In the genomic region with DNA sequence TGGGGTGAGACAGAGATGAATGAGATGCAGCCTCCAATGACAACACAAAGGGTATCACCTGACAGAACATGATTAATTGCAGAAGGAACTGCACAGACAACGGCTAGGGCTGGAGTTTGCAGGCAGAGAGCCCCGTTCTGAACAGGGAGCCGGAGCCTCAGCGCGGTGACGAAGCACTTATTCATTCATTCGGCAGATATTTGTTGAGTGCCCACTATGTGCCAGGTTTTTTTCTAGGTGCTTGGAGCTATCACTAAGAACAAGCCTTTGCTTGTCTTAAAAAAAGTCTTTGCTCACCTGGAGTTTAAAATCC, we compare ENCODE assay signal across 1 cellular context.
TF ChIP-seq lines count a peak whose summit lies in the region.

No MANE protein-coding gene starts in this region.

TF ChIP-seq in K562, 482 proteins besides CTCF, POLR2A, EP300 and RAD21 (continued from another document):
- TF ChIP-seq, protein P1, sequence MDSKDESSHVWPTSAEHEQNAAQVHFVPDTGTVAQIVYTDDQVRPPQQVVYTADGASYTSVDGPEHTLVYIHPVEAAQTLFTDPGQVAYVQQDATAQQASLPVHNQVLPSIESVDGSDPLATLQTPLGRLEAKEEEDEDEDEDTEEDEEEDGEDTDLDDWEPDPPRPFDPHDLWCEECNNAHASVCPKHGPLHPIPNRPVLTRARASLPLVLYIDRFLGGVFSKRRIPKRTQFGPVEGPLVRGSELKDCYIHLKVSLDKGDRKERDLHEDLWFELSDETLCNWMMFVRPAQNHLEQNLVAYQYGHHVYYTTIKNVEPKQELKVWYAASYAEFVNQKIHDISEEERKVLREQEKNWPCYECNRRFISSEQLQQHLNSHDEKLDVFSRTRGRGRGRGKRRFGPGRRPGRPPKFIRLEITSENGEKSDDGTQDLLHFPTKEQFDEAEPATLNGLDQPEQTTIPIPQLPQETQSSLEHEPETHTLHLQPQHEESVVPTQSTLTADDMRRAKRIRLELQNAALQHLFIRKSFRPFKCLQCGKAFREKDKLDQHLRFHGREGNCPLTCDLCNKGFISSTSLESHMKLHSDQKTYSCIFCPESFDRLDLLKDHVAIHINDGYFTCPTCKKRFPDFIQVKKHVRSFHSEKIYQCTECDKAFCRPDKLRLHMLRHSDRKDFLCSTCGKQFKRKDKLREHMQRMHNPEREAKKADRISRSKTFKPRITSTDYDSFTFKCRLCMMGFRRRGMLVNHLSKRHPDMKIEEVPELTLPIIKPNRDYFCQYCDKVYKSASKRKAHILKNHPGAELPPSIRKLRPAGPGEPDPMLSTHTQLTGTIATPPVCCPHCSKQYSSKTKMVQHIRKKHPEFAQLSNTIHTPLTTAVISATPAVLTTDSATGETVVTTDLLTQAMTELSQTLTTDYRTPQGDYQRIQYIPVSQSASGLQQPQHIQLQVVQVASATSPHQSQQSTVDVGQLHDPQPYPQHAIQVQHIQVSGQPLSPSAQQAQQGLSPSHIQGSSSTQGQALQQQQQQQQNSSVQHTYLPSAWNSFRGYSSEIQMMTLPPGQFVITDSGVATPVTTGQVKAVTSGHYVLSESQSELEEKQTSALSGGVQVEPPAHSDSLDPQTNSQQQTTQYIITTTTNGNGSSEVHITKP (IDR thresholded peaks at IDR 0.05; ENCODE audit: partially characterized antibody), result no peak
- TF ChIP-seq, protein P2, sequence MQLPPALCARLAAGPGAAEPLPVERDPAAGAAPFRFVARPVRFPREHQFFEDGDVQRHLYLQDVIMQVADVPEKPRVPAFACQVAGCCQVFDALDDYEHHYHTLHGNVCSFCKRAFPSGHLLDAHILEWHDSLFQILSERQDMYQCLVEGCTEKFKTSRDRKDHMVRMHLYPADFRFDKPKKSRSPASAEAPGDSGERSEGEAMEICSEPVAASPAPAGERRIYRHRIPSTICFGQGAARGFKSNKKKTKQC (CRISPR knock-in tag; IDR thresholded peaks at IDR 0.05), result no peak
- no peak for TF ChIP-seq FOS (IDR thresholded peaks at IDR 0.05; ENCODE audit: extremely low read depth, insufficient read length)
- TF ChIP-seq RBM22 (IDR thresholded peaks at IDR 0.05; ENCODE audit: low read depth, low read length, poor library complexity, severe bottlenecking), result no peak
- TF ChIP-seq, protein P3, sequence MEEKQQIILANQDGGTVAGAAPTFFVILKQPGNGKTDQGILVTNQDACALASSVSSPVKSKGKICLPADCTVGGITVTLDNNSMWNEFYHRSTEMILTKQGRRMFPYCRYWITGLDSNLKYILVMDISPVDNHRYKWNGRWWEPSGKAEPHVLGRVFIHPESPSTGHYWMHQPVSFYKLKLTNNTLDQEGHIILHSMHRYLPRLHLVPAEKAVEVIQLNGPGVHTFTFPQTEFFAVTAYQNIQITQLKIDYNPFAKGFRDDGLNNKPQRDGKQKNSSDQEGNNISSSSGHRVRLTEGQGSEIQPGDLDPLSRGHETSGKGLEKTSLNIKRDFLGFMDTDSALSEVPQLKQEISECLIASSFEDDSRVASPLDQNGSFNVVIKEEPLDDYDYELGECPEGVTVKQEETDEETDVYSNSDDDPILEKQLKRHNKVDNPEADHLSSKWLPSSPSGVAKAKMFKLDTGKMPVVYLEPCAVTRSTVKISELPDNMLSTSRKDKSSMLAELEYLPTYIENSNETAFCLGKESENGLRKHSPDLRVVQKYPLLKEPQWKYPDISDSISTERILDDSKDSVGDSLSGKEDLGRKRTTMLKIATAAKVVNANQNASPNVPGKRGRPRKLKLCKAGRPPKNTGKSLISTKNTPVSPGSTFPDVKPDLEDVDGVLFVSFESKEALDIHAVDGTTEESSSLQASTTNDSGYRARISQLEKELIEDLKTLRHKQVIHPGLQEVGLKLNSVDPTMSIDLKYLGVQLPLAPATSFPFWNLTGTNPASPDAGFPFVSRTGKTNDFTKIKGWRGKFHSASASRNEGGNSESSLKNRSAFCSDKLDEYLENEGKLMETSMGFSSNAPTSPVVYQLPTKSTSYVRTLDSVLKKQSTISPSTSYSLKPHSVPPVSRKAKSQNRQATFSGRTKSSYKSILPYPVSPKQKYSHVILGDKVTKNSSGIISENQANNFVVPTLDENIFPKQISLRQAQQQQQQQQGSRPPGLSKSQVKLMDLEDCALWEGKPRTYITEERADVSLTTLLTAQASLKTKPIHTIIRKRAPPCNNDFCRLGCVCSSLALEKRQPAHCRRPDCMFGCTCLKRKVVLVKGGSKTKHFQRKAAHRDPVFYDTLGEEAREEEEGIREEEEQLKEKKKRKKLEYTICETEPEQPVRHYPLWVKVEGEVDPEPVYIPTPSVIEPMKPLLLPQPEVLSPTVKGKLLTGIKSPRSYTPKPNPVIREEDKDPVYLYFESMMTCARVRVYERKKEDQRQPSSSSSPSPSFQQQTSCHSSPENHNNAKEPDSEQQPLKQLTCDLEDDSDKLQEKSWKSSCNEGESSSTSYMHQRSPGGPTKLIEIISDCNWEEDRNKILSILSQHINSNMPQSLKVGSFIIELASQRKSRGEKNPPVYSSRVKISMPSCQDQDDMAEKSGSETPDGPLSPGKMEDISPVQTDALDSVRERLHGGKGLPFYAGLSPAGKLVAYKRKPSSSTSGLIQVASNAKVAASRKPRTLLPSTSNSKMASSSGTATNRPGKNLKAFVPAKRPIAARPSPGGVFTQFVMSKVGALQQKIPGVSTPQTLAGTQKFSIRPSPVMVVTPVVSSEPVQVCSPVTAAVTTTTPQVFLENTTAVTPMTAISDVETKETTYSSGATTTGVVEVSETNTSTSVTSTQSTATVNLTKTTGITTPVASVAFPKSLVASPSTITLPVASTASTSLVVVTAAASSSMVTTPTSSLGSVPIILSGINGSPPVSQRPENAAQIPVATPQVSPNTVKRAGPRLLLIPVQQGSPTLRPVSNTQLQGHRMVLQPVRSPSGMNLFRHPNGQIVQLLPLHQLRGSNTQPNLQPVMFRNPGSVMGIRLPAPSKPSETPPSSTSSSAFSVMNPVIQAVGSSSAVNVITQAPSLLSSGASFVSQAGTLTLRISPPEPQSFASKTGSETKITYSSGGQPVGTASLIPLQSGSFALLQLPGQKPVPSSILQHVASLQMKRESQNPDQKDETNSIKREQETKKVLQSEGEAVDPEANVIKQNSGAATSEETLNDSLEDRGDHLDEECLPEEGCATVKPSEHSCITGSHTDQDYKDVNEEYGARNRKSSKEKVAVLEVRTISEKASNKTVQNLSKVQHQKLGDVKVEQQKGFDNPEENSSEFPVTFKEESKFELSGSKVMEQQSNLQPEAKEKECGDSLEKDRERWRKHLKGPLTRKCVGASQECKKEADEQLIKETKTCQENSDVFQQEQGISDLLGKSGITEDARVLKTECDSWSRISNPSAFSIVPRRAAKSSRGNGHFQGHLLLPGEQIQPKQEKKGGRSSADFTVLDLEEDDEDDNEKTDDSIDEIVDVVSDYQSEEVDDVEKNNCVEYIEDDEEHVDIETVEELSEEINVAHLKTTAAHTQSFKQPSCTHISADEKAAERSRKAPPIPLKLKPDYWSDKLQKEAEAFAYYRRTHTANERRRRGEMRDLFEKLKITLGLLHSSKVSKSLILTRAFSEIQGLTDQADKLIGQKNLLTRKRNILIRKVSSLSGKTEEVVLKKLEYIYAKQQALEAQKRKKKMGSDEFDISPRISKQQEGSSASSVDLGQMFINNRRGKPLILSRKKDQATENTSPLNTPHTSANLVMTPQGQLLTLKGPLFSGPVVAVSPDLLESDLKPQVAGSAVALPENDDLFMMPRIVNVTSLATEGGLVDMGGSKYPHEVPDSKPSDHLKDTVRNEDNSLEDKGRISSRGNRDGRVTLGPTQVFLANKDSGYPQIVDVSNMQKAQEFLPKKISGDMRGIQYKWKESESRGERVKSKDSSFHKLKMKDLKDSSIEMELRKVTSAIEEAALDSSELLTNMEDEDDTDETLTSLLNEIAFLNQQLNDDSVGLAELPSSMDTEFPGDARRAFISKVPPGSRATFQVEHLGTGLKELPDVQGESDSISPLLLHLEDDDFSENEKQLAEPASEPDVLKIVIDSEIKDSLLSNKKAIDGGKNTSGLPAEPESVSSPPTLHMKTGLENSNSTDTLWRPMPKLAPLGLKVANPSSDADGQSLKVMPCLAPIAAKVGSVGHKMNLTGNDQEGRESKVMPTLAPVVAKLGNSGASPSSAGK (IDR thresholded peaks at IDR 0.05), result no peak
- TF ChIP-seq ZNF507 (tag; conservative IDR thresholded peaks at IDR 0.05), result no peak
- TF ChIP-seq HEY1 (CRISPR knock-in tag; IDR thresholded peaks at IDR 0.05; ENCODE audit: borderline replicate concordance), result no peak
- TF ChIP-seq, protein P4, sequence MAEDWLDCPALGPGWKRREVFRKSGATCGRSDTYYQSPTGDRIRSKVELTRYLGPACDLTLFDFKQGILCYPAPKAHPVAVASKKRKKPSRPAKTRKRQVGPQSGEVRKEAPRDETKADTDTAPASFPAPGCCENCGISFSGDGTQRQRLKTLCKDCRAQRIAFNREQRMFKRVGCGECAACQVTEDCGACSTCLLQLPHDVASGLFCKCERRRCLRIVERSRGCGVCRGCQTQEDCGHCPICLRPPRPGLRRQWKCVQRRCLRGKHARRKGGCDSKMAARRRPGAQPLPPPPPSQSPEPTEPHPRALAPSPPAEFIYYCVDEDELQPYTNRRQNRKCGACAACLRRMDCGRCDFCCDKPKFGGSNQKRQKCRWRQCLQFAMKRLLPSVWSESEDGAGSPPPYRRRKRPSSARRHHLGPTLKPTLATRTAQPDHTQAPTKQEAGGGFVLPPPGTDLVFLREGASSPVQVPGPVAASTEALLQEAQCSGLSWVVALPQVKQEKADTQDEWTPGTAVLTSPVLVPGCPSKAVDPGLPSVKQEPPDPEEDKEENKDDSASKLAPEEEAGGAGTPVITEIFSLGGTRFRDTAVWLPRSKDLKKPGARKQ (CRISPR knock-in tag; IDR thresholded peaks at IDR 0.05), result no peak
- no peak for TF ChIP-seq HNRNPK (IDR thresholded peaks at IDR 0.05; ENCODE audit: low read depth, low read length, poor library complexity, severe bottlenecking)
- no peak for TF ChIP-seq RUNX1 (IDR thresholded peaks at IDR 0.05; ENCODE audit: low read depth)
- TF ChIP-seq ZNF263 (CRISPR knock-in tag; IDR thresholded peaks at IDR 0.05; ENCODE audit: borderline replicate concordance), result no peak
- no peak for TF ChIP-seq NFRKB (IDR thresholded peaks at IDR 0.05; ENCODE audit: low read depth)
- TF ChIP-seq, protein P5, sequence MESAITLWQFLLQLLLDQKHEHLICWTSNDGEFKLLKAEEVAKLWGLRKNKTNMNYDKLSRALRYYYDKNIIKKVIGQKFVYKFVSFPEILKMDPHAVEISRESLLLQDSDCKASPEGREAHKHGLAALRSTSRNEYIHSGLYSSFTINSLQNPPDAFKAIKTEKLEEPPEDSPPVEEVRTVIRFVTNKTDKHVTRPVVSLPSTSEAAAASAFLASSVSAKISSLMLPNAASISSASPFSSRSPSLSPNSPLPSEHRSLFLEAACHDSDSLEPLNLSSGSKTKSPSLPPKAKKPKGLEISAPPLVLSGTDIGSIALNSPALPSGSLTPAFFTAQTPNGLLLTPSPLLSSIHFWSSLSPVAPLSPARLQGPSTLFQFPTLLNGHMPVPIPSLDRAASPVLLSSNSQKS (CRISPR knock-in tag; IDR thresholded peaks at IDR 0.05), result no peak
- TF ChIP-seq, protein P6, sequence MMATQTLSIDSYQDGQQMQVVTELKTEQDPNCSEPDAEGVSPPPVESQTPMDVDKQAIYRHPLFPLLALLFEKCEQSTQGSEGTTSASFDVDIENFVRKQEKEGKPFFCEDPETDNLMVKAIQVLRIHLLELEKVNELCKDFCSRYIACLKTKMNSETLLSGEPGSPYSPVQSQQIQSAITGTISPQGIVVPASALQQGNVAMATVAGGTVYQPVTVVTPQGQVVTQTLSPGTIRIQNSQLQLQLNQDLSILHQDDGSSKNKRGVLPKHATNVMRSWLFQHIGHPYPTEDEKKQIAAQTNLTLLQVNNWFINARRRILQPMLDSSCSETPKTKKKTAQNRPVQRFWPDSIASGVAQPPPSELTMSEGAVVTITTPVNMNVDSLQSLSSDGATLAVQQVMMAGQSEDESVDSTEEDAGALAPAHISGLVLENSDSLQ (IDR thresholded peaks at IDR 0.05), result peak; percentile 90
- TF ChIP-seq, protein P7, sequence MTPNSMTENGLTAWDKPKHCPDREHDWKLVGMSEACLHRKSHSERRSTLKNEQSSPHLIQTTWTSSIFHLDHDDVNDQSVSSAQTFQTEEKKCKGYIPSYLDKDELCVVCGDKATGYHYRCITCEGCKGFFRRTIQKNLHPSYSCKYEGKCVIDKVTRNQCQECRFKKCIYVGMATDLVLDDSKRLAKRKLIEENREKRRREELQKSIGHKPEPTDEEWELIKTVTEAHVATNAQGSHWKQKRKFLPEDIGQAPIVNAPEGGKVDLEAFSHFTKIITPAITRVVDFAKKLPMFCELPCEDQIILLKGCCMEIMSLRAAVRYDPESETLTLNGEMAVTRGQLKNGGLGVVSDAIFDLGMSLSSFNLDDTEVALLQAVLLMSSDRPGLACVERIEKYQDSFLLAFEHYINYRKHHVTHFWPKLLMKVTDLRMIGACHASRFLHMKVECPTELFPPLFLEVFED (CRISPR knock-in tag; conservative IDR thresholded peaks at IDR 0.05), result no peak
- TF ChIP-seq MAFG (tag; conservative IDR thresholded peaks at IDR 0.05), result peak; percentile 48
- TF ChIP-seq ZNF583 (CRISPR knock-in tag; IDR thresholded peaks at IDR 0.05), result no peak
- TF ChIP-seq, protein P8, sequence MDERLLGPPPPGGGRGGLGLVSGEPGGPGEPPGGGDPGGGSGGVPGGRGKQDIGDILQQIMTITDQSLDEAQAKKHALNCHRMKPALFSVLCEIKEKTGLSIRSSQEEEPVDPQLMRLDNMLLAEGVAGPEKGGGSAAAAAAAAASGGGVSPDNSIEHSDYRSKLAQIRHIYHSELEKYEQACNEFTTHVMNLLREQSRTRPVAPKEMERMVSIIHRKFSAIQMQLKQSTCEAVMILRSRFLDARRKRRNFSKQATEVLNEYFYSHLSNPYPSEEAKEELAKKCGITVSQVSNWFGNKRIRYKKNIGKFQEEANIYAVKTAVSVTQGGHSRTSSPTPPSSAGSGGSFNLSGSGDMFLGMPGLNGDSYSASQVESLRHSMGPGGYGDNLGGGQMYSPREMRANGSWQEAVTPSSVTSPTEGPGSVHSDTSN (CRISPR knock-in tag; IDR thresholded peaks at IDR 0.05; ENCODE audit: low read depth), result peak; percentile 37; the same call in 1 of the 2 replicates
- TF ChIP-seq, protein P8 (tag; conservative IDR thresholded peaks at IDR 0.05; ENCODE audit: low read depth), result peak; percentile 82
- peak; percentile 89 for TF ChIP-seq MEIS2 (IDR thresholded peaks at IDR 0.05; ENCODE audit: partially characterized antibody)
- TF ChIP-seq C11orf30 (IDR thresholded peaks at IDR 0.05; ENCODE audit: low read depth), result peak; percentile 30
- TF ChIP-seq, protein P9, sequence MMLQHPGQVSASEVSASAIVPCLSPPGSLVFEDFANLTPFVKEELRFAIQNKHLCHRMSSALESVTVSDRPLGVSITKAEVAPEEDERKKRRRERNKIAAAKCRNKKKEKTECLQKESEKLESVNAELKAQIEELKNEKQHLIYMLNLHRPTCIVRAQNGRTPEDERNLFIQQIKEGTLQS (IDR thresholded peaks at IDR 0.05), result no peak
- TF ChIP-seq, protein P9 (CRISPR knock-in tag; conservative IDR thresholded peaks at IDR 0.05), result no peak
- no peak for TF ChIP-seq DNMT1 (IDR thresholded peaks at IDR 0.05)
